In genomic region chr2:38146917-38147307, GRCh38 we compare ENCODE assay signal across 1 cellular context.
TF ChIP-seq lines count a peak whose summit lies in the region.

No MANE protein-coding gene starts in this region.

TF ChIP-seq in GM12878, 131 proteins besides CTCF, POLR2A, EP300 and RAD21 (continued from another document):
- peak in 1 of 2 experiments; percentile 41; a peak in 2 of 4 replicates for TF ChIP-seq ETV6 (conservative IDR thresholded peaks at IDR 0.05 in 1 of 2, IDR thresholded peaks at IDR 0.05 in 1 of 2; ENCODE audit: borderline replicate concordance in 1 of 2, low read depth in 1 of 2)
- TF ChIP-seq BCL11A (IDR thresholded peaks at IDR 0.05; ENCODE audit: low read depth, low read length), result peak; percentile 94
- no peak for TF ChIP-seq NR2C2 (IDR thresholded peaks at IDR 0.05; ENCODE audit: borderline replicate concordance, control insufficient read depth, insufficient read length, low read depth)
- TF ChIP-seq NFXL1 (IDR thresholded peaks at IDR 0.05; ENCODE audit: borderline replicate concordance), result no peak
- TF ChIP-seq PAX8 (IDR thresholded peaks at IDR 0.05), result no peak
- TF ChIP-seq SREBF2 (IDR thresholded peaks at IDR 0.05; ENCODE audit: low read length), result no peak
- peak; percentile 92 for TF ChIP-seq PAX5 (IDR thresholded peaks at IDR 0.05; ENCODE audit: borderline replicate concordance, low read depth, low read length)
- TF ChIP-seq ZSCAN29 (IDR thresholded peaks at IDR 0.05), result no peak
- TF ChIP-seq ZNF24 (IDR thresholded peaks at IDR 0.05), result no peak
- TF ChIP-seq TCF12 (IDR thresholded peaks at IDR 0.05; ENCODE audit: low read depth, low read length), result peak; percentile 88
- TF ChIP-seq RAD51 (IDR thresholded peaks at IDR 0.05), result peak; percentile 74
- no peak; the same call in 1 of the 2 replicates for TF ChIP-seq E2F4 (IDR thresholded peaks at IDR 0.05; ENCODE audit: low read depth, low read length)
- no peak for TF ChIP-seq KLF5 (IDR thresholded peaks at IDR 0.05; ENCODE audit: partially characterized antibody)
- TF ChIP-seq MEF2A (IDR thresholded peaks at IDR 0.05; ENCODE audit: insufficient read depth, low read depth, low read length), result no peak
- 0 out of 2 replicates have a peak, but pooled peaks have one; percentile 15 for TF ChIP-seq CHD2 (IDR thresholded peaks at IDR 0.05; ENCODE audit: borderline replicate concordance, low read depth, low read length)
- TF ChIP-seq, protein P1, sequence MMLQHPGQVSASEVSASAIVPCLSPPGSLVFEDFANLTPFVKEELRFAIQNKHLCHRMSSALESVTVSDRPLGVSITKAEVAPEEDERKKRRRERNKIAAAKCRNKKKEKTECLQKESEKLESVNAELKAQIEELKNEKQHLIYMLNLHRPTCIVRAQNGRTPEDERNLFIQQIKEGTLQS (IDR thresholded peaks at IDR 0.05; ENCODE audit: borderline replicate concordance, extremely low read depth, low read depth, low read length), result no peak
- TF ChIP-seq IKZF2 (IDR thresholded peaks at IDR 0.05), result peak; percentile 89 to 92
- TF ChIP-seq SPI1 (IDR thresholded peaks at IDR 0.05; ENCODE audit: borderline replicate concordance, insufficient read depth, low read depth, low read length), result no peak; the same call in none of the 2 replicates
- TF ChIP-seq, protein P2, sequence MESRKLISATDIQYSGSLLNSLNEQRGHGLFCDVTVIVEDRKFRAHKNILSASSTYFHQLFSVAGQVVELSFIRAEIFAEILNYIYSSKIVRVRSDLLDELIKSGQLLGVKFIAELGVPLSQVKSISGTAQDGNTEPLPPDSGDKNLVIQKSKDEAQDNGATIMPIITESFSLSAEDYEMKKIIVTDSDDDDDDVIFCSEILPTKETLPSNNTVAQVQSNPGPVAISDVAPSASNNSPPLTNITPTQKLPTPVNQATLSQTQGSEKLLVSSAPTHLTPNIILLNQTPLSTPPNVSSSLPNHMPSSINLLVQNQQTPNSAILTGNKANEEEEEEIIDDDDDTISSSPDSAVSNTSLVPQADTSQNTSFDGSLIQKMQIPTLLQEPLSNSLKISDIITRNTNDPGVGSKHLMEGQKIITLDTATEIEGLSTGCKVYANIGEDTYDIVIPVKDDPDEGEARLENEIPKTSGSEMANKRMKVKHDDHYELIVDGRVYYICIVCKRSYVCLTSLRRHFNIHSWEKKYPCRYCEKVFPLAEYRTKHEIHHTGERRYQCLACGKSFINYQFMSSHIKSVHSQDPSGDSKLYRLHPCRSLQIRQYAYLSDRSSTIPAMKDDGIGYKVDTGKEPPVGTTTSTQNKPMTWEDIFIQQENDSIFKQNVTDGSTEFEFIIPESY (IDR thresholded peaks at IDR 0.05), result no peak
- no peak for TF ChIP-seq NFYA (IDR thresholded peaks at IDR 0.05; ENCODE audit: borderline replicate concordance, low read depth, low read length)
- TF ChIP-seq TAF1 (IDR thresholded peaks at IDR 0.05; ENCODE audit: borderline replicate concordance, low read depth, low read length), result no peak
- TF ChIP-seq, protein P3, sequence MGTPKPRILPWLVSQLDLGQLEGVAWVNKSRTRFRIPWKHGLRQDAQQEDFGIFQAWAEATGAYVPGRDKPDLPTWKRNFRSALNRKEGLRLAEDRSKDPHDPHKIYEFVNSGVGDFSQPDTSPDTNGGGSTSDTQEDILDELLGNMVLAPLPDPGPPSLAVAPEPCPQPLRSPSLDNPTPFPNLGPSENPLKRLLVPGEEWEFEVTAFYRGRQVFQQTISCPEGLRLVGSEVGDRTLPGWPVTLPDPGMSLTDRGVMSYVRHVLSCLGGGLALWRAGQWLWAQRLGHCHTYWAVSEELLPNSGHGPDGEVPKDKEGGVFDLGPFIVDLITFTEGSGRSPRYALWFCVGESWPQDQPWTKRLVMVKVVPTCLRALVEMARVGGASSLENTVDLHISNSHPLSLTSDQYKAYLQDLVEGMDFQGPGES (IDR thresholded peaks at IDR 0.05), result no peak
- TF ChIP-seq WRNIP1 (IDR thresholded peaks at IDR 0.05; ENCODE audit: borderline replicate concordance, low read depth, low read length), result no peak
- no peak for TF ChIP-seq ZNF384 (IDR thresholded peaks at IDR 0.05; ENCODE audit: borderline replicate concordance, low read depth, low read length)
- no peak for TF ChIP-seq PML (IDR thresholded peaks at IDR 0.05; ENCODE audit: low read length)
- peak; percentile 81 for TF ChIP-seq DPF2 (IDR thresholded peaks at IDR 0.05)
- no peak for TF ChIP-seq SIN3A (IDR thresholded peaks at IDR 0.05; ENCODE audit: low read depth, low read length)
- TF ChIP-seq MYB (IDR thresholded peaks at IDR 0.05; ENCODE audit: borderline replicate concordance, low read depth, low read length), result no peak
- peak; percentile 65; the same call in 1 of the 2 replicates for TF ChIP-seq GABPA (IDR thresholded peaks at IDR 0.05; ENCODE audit: low read depth)
- TF ChIP-seq TCF3 (IDR thresholded peaks at IDR 0.05; ENCODE audit: borderline replicate concordance, insufficient read depth, low read depth, low read length), result peak; percentile 56; the same call in 1 of the 2 replicates
- TF ChIP-seq CBFB (IDR thresholded peaks at IDR 0.05; ENCODE audit: low read depth), result no peak
- TF ChIP-seq RB1 (IDR thresholded peaks at IDR 0.05; ENCODE audit: borderline replicate concordance), result no peak
- TF ChIP-seq ASH2L (IDR thresholded peaks at IDR 0.05; ENCODE audit: borderline replicate concordance, low read depth), result no peak
- peak; percentile 35; the same call in 1 of the 2 replicates for TF ChIP-seq TCF7 (IDR thresholded peaks at IDR 0.05; ENCODE audit: borderline replicate concordance)
- TF ChIP-seq HSF1 (IDR thresholded peaks at IDR 0.05; ENCODE audit: low read depth, low read length), result no peak
- peak; percentile 99 for TF ChIP-seq IRF4 (IDR thresholded peaks at IDR 0.05; ENCODE audit: low read depth, low read length)
- no peak for TF ChIP-seq CHD1 (IDR thresholded peaks at IDR 0.05; ENCODE audit: low read depth, low read length)
- no peak for TF ChIP-seq CBX5 (IDR thresholded peaks at IDR 0.05; ENCODE audit: low read depth)
- peak; percentile 91 for TF ChIP-seq NR2F1 (conservative IDR thresholded peaks at IDR 0.05)
- TF ChIP-seq RBBP5 (conservative IDR thresholded peaks at IDR 0.05), result no peak
- TF ChIP-seq YY1 (IDR thresholded peaks at IDR 0.05; ENCODE audit: low read depth, low read length), result peak; percentile 67
- no peak for TF ChIP-seq SUPT20H (IDR thresholded peaks at IDR 0.05; ENCODE audit: borderline replicate concordance, control insufficient read depth, low read depth, low read length)
- TF ChIP-seq, protein P4, sequence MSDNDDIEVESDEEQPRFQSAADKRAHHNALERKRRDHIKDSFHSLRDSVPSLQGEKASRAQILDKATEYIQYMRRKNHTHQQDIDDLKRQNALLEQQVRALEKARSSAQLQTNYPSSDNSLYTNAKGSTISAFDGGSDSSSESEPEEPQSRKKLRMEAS (IDR thresholded peaks at IDR 0.05; ENCODE audit: low read depth, low read length), result no peak
- no peak for TF ChIP-seq GATAD2B (conservative IDR thresholded peaks at IDR 0.05; ENCODE audit: low read depth)
- 0 out of 4 replicates have a peak, but pooled peaks of 1 of the 2 experiments have one; percentile 45 for TF ChIP-seq SRF (IDR thresholded peaks at IDR 0.05; ENCODE audit: low read depth in 2 of 2, low read length in 2 of 2)
- no peak for TF ChIP-seq ZNF207 (IDR thresholded peaks at IDR 0.05; ENCODE audit: borderline replicate concordance)
- TF ChIP-seq CREM (IDR thresholded peaks at IDR 0.05; ENCODE audit: low read depth), result peak; percentile 86
- peak; percentile 70 for TF ChIP-seq MTA2 (IDR thresholded peaks at IDR 0.05; ENCODE audit: low read depth)
- peak; percentile 91; the same call in 1 of the 2 replicates for TF ChIP-seq FOXM1 (IDR thresholded peaks at IDR 0.05; ENCODE audit: low read depth, low read length)
